Comparison of ENCODE assay signal across 31 cellular contexts in genomic region chr2:41167014-41167413, GRCh38.
"Had no signal": no experiment of that assay in that cellular context is flagged by ENCODE, and none has a peak within 500 bp of the region (broad histone marks: within the 10 kb centered on the region; RNA-seq: fewer than 3 reads in every experiment).

No MANE protein-coding gene starts in this region.

- H3K4me1 Mint-ChIP-seq: activated CD4-positive, alpha-beta memory T cell treated with anti-CD3 and anti-CD28 coated beads, Interleukin-2, amount 10 ng/mL, durations not matched to agents 7 days and 5 days; activated CD4-positive, alpha-beta T cell treated with anti-CD3 and anti-CD28 coated beads, Interleukin-2, amount 10 ng/mL, durations not matched to agents 24 days and 14 days; nephron progenitor cell; stimulated activated memory B cell treated with anti-CD40 and anti-IgM and Interleukin-4, amounts not matched to agents 10 μg/mL and 1 μg/mL and 100 μg/mL, for 72 hours; stimulated activated naive CD8-positive, alpha-beta T cell treated with anti-CD3 and anti-CD28 coated beads, Interleukin-15, amount 100 ng/mL, for 72 hours; T-cell had no signal

- ATAC-seq: gastrocnemius medialis; left lobe of liver; lower lobe of right lung; stimulated activated memory B cell treated with anti-CD40 and anti-IgM and Interleukin-4, amounts not matched to agents 10 μg/mL and 1 μg/mL and 100 μg/mL, for 72 hours; stimulated activated naive CD8-positive, alpha-beta T cell treated with anti-CD3 and anti-CD28 coated beads, Interleukin-15, amount 100 ng/mL, for 72 hours; T-cell had no signal

- H3K9me3 ChIP-seq: gastrocnemius medialis, lower lobe of right lung, right atrium auricular region, upper lobe of left lung, vagina had no signal

- DNase-seq: activated CD4-positive, alpha-beta memory T cell treated with anti-CD3 and anti-CD28 coated beads, Interleukin-2, amount 10 ng/mL, durations not matched to agents 7 days and 5 days; activated CD4-positive, alpha-beta T cell treated with anti-CD3 and anti-CD28 coated beads, Interleukin-2, amount 10 ng/mL, durations not matched to agents 24 days and 14 days; activated CD8-positive, alpha-beta memory T cell treated with anti-CD3 and anti-CD28 coated beads, Interleukin-2, amount 50 U/mL, for 48 hours; activated gamma-delta T cell treated with Interleukin-2 at 50 U/mL for 16 hours; activated naive CD4-positive, alpha-beta T cell treated with anti-CD3 and anti-CD28 coated beads, Interleukin-2, amount 50 U/mL, for 16 hours; activated T-cell treated with anti-CD3 and anti-CD28 coated beads, Interleukin-2, amount 50 U/mL, for 24 hours; amniotic stem cell; brain microvascular endothelial cell; dorsolateral prefrontal cortex; effector memory CD4-positive, alpha-beta T cell; erythroblast; gastrocnemius medialis; glutamatergic neuron; kidney glomerular epithelial cell; lower lobe of right lung; mesenchymal stem cell; nephron progenitor cell; occipital lobe; stimulated activated CD4-positive, alpha-beta T cell treated with anti-CD3 and anti-CD28 coated beads, Interleukin-1b, Interleukin-23, amount 100 ng/mL, for 48 hours; stimulated activated CD4-positive, alpha-beta T cell treated with anti-CD3 and anti-CD28 coated beads, Interleukin-4, amount 100 ng/mL, for 4 hours; stimulated activated CD8-positive, alpha-beta memory T cell treated with anti-CD3 and anti-CD28 coated beads, Interleukin-4, amount 100 ng/mL, for 48 hours; stimulated activated naive CD8-positive, alpha-beta T cell treated with anti-CD3 and anti-CD28 coated beads, Interleukin-15, amount 100 ng/mL, for 72 hours; substantia nigra; T-cell; upper lobe of left lung had no signal

- H3K4me3 Mint-ChIP-seq: activated CD4-positive, alpha-beta memory T cell treated with anti-CD3 and anti-CD28 coated beads, Interleukin-2, amount 10 ng/mL, durations not matched to agents 7 days and 5 days; activated CD4-positive, alpha-beta T cell treated with anti-CD3 and anti-CD28 coated beads, Interleukin-2, amount 10 ng/mL, durations not matched to agents 24 days and 14 days; activated T-cell treated with anti-CD3 and anti-CD28 coated beads, Interleukin-2, amount 50 U/mL, for 24 hours; nephron progenitor cell; stimulated activated memory B cell treated with anti-CD40 and anti-IgM and Interleukin-4, amounts not matched to agents 10 μg/mL and 1 μg/mL and 100 μg/mL, for 72 hours; stimulated activated naive CD8-positive, alpha-beta T cell treated with anti-CD3 and anti-CD28 coated beads, Interleukin-15, amount 100 ng/mL, for 72 hours; T-cell had no signal

- H3K27ac Mint-ChIP-seq: activated CD4-positive, alpha-beta memory T cell treated with anti-CD3 and anti-CD28 coated beads, Interleukin-2, amount 10 ng/mL, durations not matched to agents 7 days and 5 days; activated CD4-positive, alpha-beta T cell treated with anti-CD3 and anti-CD28 coated beads, Interleukin-2, amount 10 ng/mL, durations not matched to agents 24 days and 14 days; activated T-cell treated with anti-CD3 and anti-CD28 coated beads, Interleukin-2, amount 50 U/mL, for 24 hours; nephron progenitor cell; stimulated activated memory B cell treated with anti-CD40 and anti-IgM and Interleukin-4, amounts not matched to agents 10 μg/mL and 1 μg/mL and 100 μg/mL, for 72 hours; stimulated activated naive CD8-positive, alpha-beta T cell treated with anti-CD3 and anti-CD28 coated beads, Interleukin-15, amount 100 ng/mL, for 72 hours; T-cell had no signal

- H3K36me3 ChIP-seq: brain microvascular endothelial cell, gastrocnemius medialis, lower lobe of right lung, right atrium auricular region, upper lobe of left lung, vagina had no signal

- H3K9me3 Mint-ChIP-seq: activated CD4-positive, alpha-beta memory T cell treated with anti-CD3 and anti-CD28 coated beads, Interleukin-2, amount 10 ng/mL, durations not matched to agents 7 days and 5 days; activated CD4-positive, alpha-beta T cell treated with anti-CD3 and anti-CD28 coated beads, Interleukin-2, amount 10 ng/mL, durations not matched to agents 24 days and 14 days; activated T-cell treated with anti-CD3 and anti-CD28 coated beads, Interleukin-2, amount 50 U/mL, for 24 hours; nephron progenitor cell; stimulated activated memory B cell treated with anti-CD40 and anti-IgM and Interleukin-4, amounts not matched to agents 10 μg/mL and 1 μg/mL and 100 μg/mL, for 72 hours; stimulated activated naive CD8-positive, alpha-beta T cell treated with anti-CD3 and anti-CD28 coated beads, Interleukin-15, amount 100 ng/mL, for 72 hours had no signal

- H3K4me3 ChIP-seq: coronary artery, dorsolateral prefrontal cortex, gastrocnemius medialis, lower lobe of right lung, right atrium auricular region, smooth muscle cell, upper lobe of left lung, vagina had no signal

- H3K36me3 Mint-ChIP-seq: stimulated activated memory B cell treated with anti-CD40 and anti-IgM and Interleukin-4, amounts not matched to agents 10 μg/mL and 1 μg/mL and 100 μg/mL, for 72 hours; T-cell had no signal

- H3K4me2 ChIP-seq: smooth muscle cell had no signal

- H3K27me3 Mint-ChIP-seq: activated CD4-positive, alpha-beta memory T cell treated with anti-CD3 and anti-CD28 coated beads, Interleukin-2, amount 10 ng/mL, durations not matched to agents 7 days and 5 days; activated CD4-positive, alpha-beta T cell treated with anti-CD3 and anti-CD28 coated beads, Interleukin-2, amount 10 ng/mL, durations not matched to agents 24 days and 14 days; activated T-cell treated with anti-CD3 and anti-CD28 coated beads, Interleukin-2, amount 50 U/mL, for 24 hours; stimulated activated memory B cell treated with anti-CD40 and anti-IgM and Interleukin-4, amounts not matched to agents 10 μg/mL and 1 μg/mL and 100 μg/mL, for 72 hours; stimulated activated naive CD8-positive, alpha-beta T cell treated with anti-CD3 and anti-CD28 coated beads, Interleukin-15, amount 100 ng/mL, for 72 hours; T-cell had no signal

- H3K27ac ChIP-seq: brain microvascular endothelial cell, coronary artery, dorsolateral prefrontal cortex, gastrocnemius medialis, lower lobe of right lung, right atrium auricular region, upper lobe of left lung, vagina had no signal

- H3K4me1 ChIP-seq: gastrocnemius medialis, lower lobe of right lung, right atrium auricular region, upper lobe of left lung, vagina had no signal

- H3K27me3 ChIP-seq: brain microvascular endothelial cell, dorsolateral prefrontal cortex, gastrocnemius medialis, right atrium auricular region, upper lobe of left lung, vagina had no signal
